8 cellular contexts compared by ENCODE assay signal in the genomic region with DNA sequence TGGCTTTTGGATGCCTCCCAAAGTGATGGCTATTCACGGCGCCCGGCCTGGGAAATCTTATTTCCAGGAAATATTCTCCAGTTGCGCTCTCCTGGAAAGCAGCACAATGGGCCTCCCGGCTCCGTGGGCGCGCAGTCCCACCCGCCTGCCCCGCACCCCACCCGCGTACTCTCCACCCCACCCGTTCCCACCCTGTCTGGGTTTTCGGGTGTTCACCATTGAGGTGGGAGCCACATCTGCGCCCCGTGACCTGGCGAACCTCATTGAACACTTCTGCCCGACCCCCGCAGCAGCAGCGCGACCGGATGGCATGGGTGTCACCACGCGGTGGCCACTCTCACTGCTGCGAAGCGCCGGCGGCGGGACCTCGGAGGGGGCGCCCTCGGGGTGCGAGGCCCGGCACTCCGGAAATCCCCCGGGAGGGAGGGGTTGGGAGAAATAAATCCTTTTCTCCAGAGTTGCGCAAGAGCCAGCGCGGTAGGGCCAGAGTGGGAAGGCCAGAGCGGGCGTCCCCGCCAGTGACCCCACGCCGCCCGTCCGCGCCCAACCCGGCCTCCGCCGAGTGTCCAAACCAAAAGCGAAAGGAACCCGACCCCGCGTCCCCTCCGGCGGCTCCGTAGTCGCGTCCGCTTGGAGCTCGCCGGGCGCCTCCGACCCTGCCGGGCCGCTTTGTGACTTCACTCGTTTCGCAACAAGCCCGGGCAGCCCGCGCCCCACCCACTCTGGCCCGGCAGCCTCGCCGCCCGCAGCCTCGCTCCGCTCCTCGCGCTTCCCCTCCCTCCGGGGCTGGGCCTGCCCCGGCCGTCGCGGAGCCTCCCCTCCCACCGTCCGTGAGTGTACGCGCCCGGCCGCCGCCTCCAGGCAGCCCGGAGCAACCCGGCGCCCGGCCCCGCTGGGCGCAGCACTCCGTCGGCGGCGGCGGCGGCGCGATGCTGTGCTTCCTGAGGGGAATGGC. TPM values are rescaled to one million over a fixed set of nuclear protein-coding genes. Genes with fewer than 3 reads are reported as not detected.
DNase-seq lines count a peak whose midpoint lies in the region; ATAC-seq, FAIRE-seq and TF ChIP-seq lines count a peak whose summit lies in the region.

A gene with protein sequence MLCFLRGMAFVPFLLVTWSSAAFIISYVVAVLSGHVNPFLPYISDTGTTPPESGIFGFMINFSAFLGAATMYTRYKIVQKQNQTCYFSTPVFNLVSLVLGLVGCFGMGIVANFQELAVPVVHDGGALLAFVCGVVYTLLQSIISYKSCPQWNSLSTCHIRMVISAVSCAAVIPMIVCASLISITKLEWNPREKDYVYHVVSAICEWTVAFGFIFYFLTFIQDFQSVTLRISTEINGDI (plus strand): TSS at position 720 of the 955 bp plus-strand sequence. CDS start 210 bp downstream, at position 930.

- H3K4me3 Mint-ChIP-seq in T-helper 17 cell = peak within 1 kb of the TSS; percentile 96

- FAIRE-seq in urothelium cell line (lab: Jason Lieb, UNC) = no peak

- H3K27me3 Mint-ChIP-seq in T-helper 17 cell = no peaks in the 10 kb centered on the region

- no peaks in the 10 kb centered on the region for H3K9me2 ChIP-seq in GM23248 (ENCODE audit: insufficient read depth)

- H3K79me2 ChIP-seq in GM23248 (ENCODE audit: insufficient read depth) = peaks cover 41% of the 10 kb centered on the region

- 1% methylated on average over 73 to 80 of the region's 105 CpGs for WGBS in GM23248 (ENCODE audit: low coverage in 1 of 2, low lambda C conversion rate in 2 of 2, missing lambda C conversion rate in 2 of 2), 2 experiments
- 1% methylated on average over 105 of the region's 105 CpGs for WGBS in right cardiac atrium

- no peaks in the 10 kb centered on the region for H3K27me3 ChIP-seq in GM23248 (replicated peaks; ENCODE audit: insufficient read depth)
- no peaks in the 10 kb centered on the region for H3K27me3 ChIP-seq in ascending aorta
- no peaks in the 10 kb centered on the region for H3K27me3 ChIP-seq in right cardiac atrium (ENCODE audit: control insufficient read depth, insufficient read depth)

- ATAC-seq in T-helper 17 cell = peak; percentile 91
- ATAC-seq in right cardiac atrium = peak; percentile 95 to 96

- peak in 1 of 3 experiments; percentile 8 for TF ChIP-seq CTCF in ascending aorta (IDR thresholded peaks at IDR 0.05)

- H3K4me2 ChIP-seq in GM23248 (ENCODE audit: unreplicated experiment) = peak within 1 kb of the TSS; percentile 91

- H3K9me3 ChIP-seq in GM23248 (ENCODE audit: low read depth) (no peaks in the 10 kb centered on the region), T-helper 17 cell (ENCODE audit: control insufficient read depth, low read length, poor library complexity, severe bottlenecking) (no peaks in the 10 kb centered on the region), ascending aorta (no peaks in the 10 kb centered on the region), right cardiac atrium (ENCODE audit: control insufficient read depth, low read length) (no peaks in the 10 kb centered on the region)

- peak within 1 kb of the TSS; percentile 82 for H2AFZ ChIP-seq in GM23248

- peaks cover 13% of the 10 kb centered on the region for H3K4me1 Mint-ChIP-seq in T-helper 17 cell

- H3K36me3 Mint-ChIP-seq in T-helper 17 cell (ENCODE audit: low read depth) = no peaks in the 10 kb centered on the region

- H3K4me1 ChIP-seq in GM23248 (ENCODE audit: insufficient read depth) = peaks cover 14% of the 10 kb centered on the region
- H3K4me1 ChIP-seq in ascending aorta = peaks cover 0 to 13% of the 10 kb centered on the region in 2 donors
- no peaks in the 10 kb centered on the region for H3K4me1 ChIP-seq in right cardiac atrium (ENCODE audit: control insufficient read depth, insufficient read depth, low read length)

- H3F3A ChIP-seq in GM23248 (ENCODE audit: insufficient read depth) = peaks cover 13% of the 10 kb centered on the region

- peak within 1 kb of the TSS; percentile 83 for H3K4me3 ChIP-seq in GM23248
- peak within 1 kb of the TSS; percentile 65 to 80 for H3K4me3 ChIP-seq in ascending aorta
- peak within 1 kb of the TSS; percentile 63 for H3K4me3 ChIP-seq in right cardiac atrium (ENCODE audit: low read length)

- H3K27ac Mint-ChIP-seq in T-helper 17 cell = peak within 1 kb of the TSS; percentile 83

- peak; percentile 64 for DNase-seq in GM04503 (ENCODE audit: low read depth)
- DNase-seq in GM23248 = peak; percentile 97
- DNase-seq in Kasumi-1 (lab: John Stamatoyannopoulos, UW) = peak; percentile 86 to 88
- peak; percentile 51 to 58 (median 52) for DNase-seq in T-helper 17 cell
- peak; percentile 43 to 94 for DNase-seq in ascending aorta (ENCODE audit: low spot score in 2 of 2)
- DNase-seq in right cardiac atrium = peak; percentile 94 to 97 (median 97)
- DNase-seq in putamen (ENCODE audit: low spot score) = peak; percentile 43
- DNase-seq in urothelium cell line (ENCODE audit: low spot score) = peak; percentile 78

- in situ Hi-C loops in GM23248 (cut with MboI) = no loop called here

- H3K36me3 ChIP-seq in GM23248 (ENCODE audit: low read depth) (0 out of 2 replicates have a peak, but pooled peaks cover 7% of the 10 kb centered on the region), ascending aorta (no peaks in the 10 kb centered on the region)

- peak within 1 kb of the TSS; percentile 86 for H3K27ac ChIP-seq in GM23248
- peak within 1 kb of the TSS; percentile 97 to 99 for H3K27ac ChIP-seq in ascending aorta
- peak within 1 kb of the TSS; percentile 92 for H3K27ac ChIP-seq in right cardiac atrium (ENCODE audit: low read length)

- intact Hi-C loops in ascending aorta (cut with DNase I) (loop anchor here (1.0 to 5.0 kb wide), 6 partner anchors 14 to 1610 kb away; a partner anchor contains a TSS), right cardiac atrium (cut with DNase I) (no loop called here)

- H4K20me1 ChIP-seq in GM23248 (ENCODE audit: insufficient read depth) = no peaks in the 10 kb centered on the region

- peak within 1 kb of the TSS; percentile 87 for H3K9ac ChIP-seq in GM23248

RNA-seq across cellular contexts. Expression of the gene that starts here (rescaled TPM):
- 86.8 and 111 TPM in 2 replicates for total RNA-seq in GM23248 (2014; rRNA removed; shearing (Covaris generic))
- polyA plus RNA-seq in GM23248 (2016; fragmentation: Nextera tagmentation; extraction: Ambion mirVana) (99.2 and 105 TPM in 2 replicates), right cardiac atrium (4.7 TPM)
- total RNA-seq in T-helper 17 cell (1 to 10 TPM; 1.8 to 3.1 TPM), ascending aorta (8.8 TPM), right cardiac atrium (10 to 100 TPM in 1 of 4 donors, 1 to 10 TPM in 3; 6.3 to 13.3 (median 9.0) TPM)

Comparison
In these comparisons a context has a peak if more than half of its experiments do, and no peak if none do; other contexts are left out.
1. Peak in every context shown above with its lines: DNase-seq, ATAC-seq, H3K4me3 ChIP-seq and H3K27ac ChIP-seq.
2. RNA of the gene that starts here (polyA plus RNA-seq): 99.2 to 105 TPM in GM23248; 4.7 TPM in right cardiac atrium (single experiment); every median in the first group is over 10 times any median in the second.
3. DNase-seq: peak in every context shown above with its lines; median percentile 97 in GM23248; 97 in right cardiac atrium; 87 in Kasumi-1; 78 in urothelium cell line; 68 in ascending aorta; 64 in GM04503; 52 in T-helper 17 cell; 43 in putamen.